ENCODE assay signal across 9 cellular contexts in the genomic region with DNA sequence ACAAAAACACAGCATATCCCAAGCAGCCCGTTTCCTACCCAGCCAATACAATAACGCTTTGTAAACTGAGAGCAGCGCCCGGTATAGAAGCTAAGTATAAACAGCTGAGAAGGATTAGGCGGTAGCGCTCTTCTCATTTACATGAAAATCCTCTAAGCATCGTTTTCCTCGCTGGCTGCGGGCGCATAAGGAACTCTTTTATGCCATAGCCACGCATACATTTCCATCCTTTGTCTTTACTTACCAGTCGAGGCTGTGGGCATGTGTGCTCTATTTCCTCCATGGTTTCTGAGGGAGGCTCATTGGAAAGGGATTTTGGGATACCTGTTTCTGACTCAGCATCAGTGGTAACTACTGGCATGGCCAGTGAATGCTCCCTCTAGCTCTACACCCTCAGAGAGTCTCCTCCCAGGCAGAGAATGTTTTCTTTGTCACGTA. TPM values are rescaled to one million over a fixed set of nuclear protein-coding genes. Genes with fewer than 3 reads are reported as not detected.
DNase-seq lines count a peak whose midpoint lies in the region; ATAC-seq and TF ChIP-seq lines count a peak whose summit lies in the region.
"Had no signal": no experiment of that assay in that cellular context is flagged by ENCODE, and none has a peak within 500 bp of the region (broad histone marks: within the 10 kb centered on the region; RNA-seq: fewer than 3 reads in every experiment).

No MANE protein-coding gene starts in this region.

- peak overlapping the region; percentile 63 for H3K4me3 ChIP-seq in iPS-15b (ENCODE audit: low read depth, low read length)
- no peak overlapping the region for H3K4me3 ChIP-seq in thyroid gland (replicated peaks in 1 of 3)
- H3K4me3 ChIP-seq in transverse colon = peak overlapping the region in 2 of 4 donors; percentile 6 to 31

- TF ChIP-seq CTCF in thyroid gland (IDR thresholded peaks at IDR 0.05) = no peak
- TF ChIP-seq CTCF in transverse colon (IDR thresholded peaks at IDR 0.05) = no peak

- intact Hi-C loops in thyroid gland (cut with DNase I) = no loop called here
- intact Hi-C loops in transverse colon (cut with DNase I; ENCODE audit: low total_unique reads) = no loop called here

- in situ Hi-C loops in KBM-7 (cut with MboI; ENCODE audit: low pct_unique_long_range_greater_than_20kb, low sequenced_read_pairs) = no loop called here
- in situ Hi-C loops in transverse colon (cut with MboI; ENCODE audit: low pct_ligation_motif_present in 1 of 4, low pct_unique_long_range_greater_than_20kb in 1 of 4, low sequenced_read_pairs in 3 of 4) = no loop called here

- H3K36me3 ChIP-seq in iPS-15b (ENCODE audit: control insufficient read depth, insufficient read depth, low read length) = no peaks in the 10 kb centered on the region
- no peaks in the 10 kb centered on the region for H3K36me3 ChIP-seq in thyroid gland
- no peaks in the 10 kb centered on the region for H3K36me3 ChIP-seq in transverse colon

- peaks cover 13% of the 10 kb centered on the region for H3K4me1 Mint-ChIP-seq in activated naive CD8-positive, alpha-beta T cell treated with anti-CD3 and anti-CD28 coated beads for 36 hours
- H3K4me1 Mint-ChIP-seq in stimulated activated naive CD8-positive, alpha-beta T cell treated with anti-CD3 and anti-CD28 coated beads, Interleukin-15, amount 100 ng/mL, for 72 hours = peaks cover 14% of the 10 kb centered on the region

- H3K4me1 ChIP-seq in iPS-15b (ENCODE audit: control insufficient read depth, insufficient read depth, low read length) (peaks cover 11% of the 10 kb centered on the region), thyroid gland (no peaks in the 10 kb centered on the region), transverse colon (peaks cover 0 to 3% (median 0%) of the 10 kb centered on the region in 4 donors)

- H3K27me3 ChIP-seq in iPS-15b (ENCODE audit: control insufficient read depth, insufficient read depth, low read length) = no peaks in the 10 kb centered on the region
- H3K27me3 ChIP-seq in thyroid gland = no peaks in the 10 kb centered on the region
- no peaks in the 10 kb centered on the region for H3K27me3 ChIP-seq in transverse colon

- no peaks in the 10 kb centered on the region for H3K9me3 Mint-ChIP-seq in activated naive CD8-positive, alpha-beta T cell treated with anti-CD3 and anti-CD28 coated beads for 36 hours
- no peaks in the 10 kb centered on the region for H3K9me3 Mint-ChIP-seq in stimulated activated naive CD8-positive, alpha-beta T cell treated with anti-CD3 and anti-CD28 coated beads, Interleukin-15, amount 100 ng/mL, for 72 hours

- peak overlapping the region; percentile 51 for H3K9ac ChIP-seq in iPS-15b (ENCODE audit: low read depth, low read length)
- H3K9ac ChIP-seq: KMS-11 had no signal

- ATAC-seq in GM18867 (IDR thresholded peaks at IDR 0.05; ENCODE audit: unreplicated experiment) (peak; percentile 14), GM19324 (IDR thresholded peaks at IDR 0.05; ENCODE audit: low FRiP score, unreplicated experiment) (no peak)
- ATAC-seq in stimulated activated naive CD8-positive, alpha-beta T cell treated with anti-CD3 and anti-CD28 coated beads, Interleukin-15, amount 100 ng/mL, for 72 hours = no peak

- 5 to 8% methylated on average over 13 of the region's 13 CpGs for WGBS in thyroid gland, 2 donors
- 37% methylated on average over 13 of the region's 13 CpGs; no CpG with 5 or more reads in 1 of the 2 donors for WGBS in transverse colon (ENCODE audit: low coverage in 1 of 2), 2 donors

- TF ChIP-seq POLR2A in thyroid gland (IDR thresholded peaks at IDR 0.05) (no peak), transverse colon (IDR thresholded peaks at IDR 0.05) (no peak)

- TF ChIP-seq EP300 in transverse colon (IDR thresholded peaks at IDR 0.05; ENCODE audit: low read depth) = no peak

- H3K9me3 ChIP-seq in iPS-15b (ENCODE audit: control insufficient read depth, insufficient read depth, low read length) = no peaks in the 10 kb centered on the region
- no peaks in the 10 kb centered on the region for H3K9me3 ChIP-seq in thyroid gland
- no peaks in the 10 kb centered on the region for H3K9me3 ChIP-seq in transverse colon

- H3K27me3 Mint-ChIP-seq in activated naive CD8-positive, alpha-beta T cell treated with anti-CD3 and anti-CD28 coated beads for 36 hours = peaks cover 21% of the 10 kb centered on the region
- peaks cover 13% of the 10 kb centered on the region for H3K27me3 Mint-ChIP-seq in stimulated activated naive CD8-positive, alpha-beta T cell treated with anti-CD3 and anti-CD28 coated beads, Interleukin-15, amount 100 ng/mL, for 72 hours

- no peaks in the 10 kb centered on the region for H3K36me3 Mint-ChIP-seq in activated naive CD8-positive, alpha-beta T cell treated with anti-CD3 and anti-CD28 coated beads for 36 hours

- H3K27ac ChIP-seq in thyroid gland (no peak overlapping the region), transverse colon (peak overlapping the region in 2 of 4 donors; percentile 8 to 28)
- H3K27ac ChIP-seq: KMS-11 had no signal

- H3K27ac Mint-ChIP-seq in activated naive CD8-positive, alpha-beta T cell treated with anti-CD3 and anti-CD28 coated beads for 36 hours = no peak overlapping the region
- H3K27ac Mint-ChIP-seq in stimulated activated naive CD8-positive, alpha-beta T cell treated with anti-CD3 and anti-CD28 coated beads, Interleukin-15, amount 100 ng/mL, for 72 hours = no peak overlapping the region

- DNase-seq in KBM-7 (peak; percentile 2), thyroid gland (no peak), transverse colon (no peak)
- DNase-seq in activated naive CD8-positive, alpha-beta T cell treated with anti-CD3 and anti-CD28 coated beads for 36 hours = no peak
- DNase-seq in stimulated activated naive CD8-positive, alpha-beta T cell treated with anti-CD3 and anti-CD28 coated beads, Interleukin-15, amount 100 ng/mL, for 72 hours = no peak

- peak overlapping the region; percentile 76 for H3K4me3 Mint-ChIP-seq in activated naive CD8-positive, alpha-beta T cell treated with anti-CD3 and anti-CD28 coated beads for 36 hours
- peak overlapping the region; percentile 75 to 78 for H3K4me3 Mint-ChIP-seq in stimulated activated naive CD8-positive, alpha-beta T cell treated with anti-CD3 and anti-CD28 coated beads, Interleukin-15, amount 100 ng/mL, for 72 hours

RNA-seq across cellular contexts. Expression of gene PCYT1B, which starts 0.4 kb away (rescaled TPM):
- under 1 TPM; 0.49 to 0.74 TPM for total RNA-seq in activated naive CD8-positive, alpha-beta T cell treated with anti-CD3 and anti-CD28 coated beads for 36 hours
- total RNA-seq in thyroid gland (under 1 TPM in 1 of 4 donors, not detected in 3; 0.13 TPM), transverse colon (under 1 TPM in 1 of 4 donors, not detected in 3; 0.16 TPM)

RNA-seq across cellular contexts. Expression of gene POLA1, which starts 47.0 kb away (rescaled TPM):
- 10 to 100 TPM; 48.3 to 48.4 TPM for total RNA-seq in activated naive CD8-positive, alpha-beta T cell treated with anti-CD3 and anti-CD28 coated beads for 36 hours
- total RNA-seq in thyroid gland (10 to 100 TPM in 1 of 4 donors, 1 to 10 TPM in 3; 8.5 to 18.9 (median 8.8) TPM), transverse colon (1 to 10 TPM; 1.2 to 9.1 (median 5.4) TPM)
